In genomic region chr5:155943516-155944407, GRCh38 we compare ENCODE assay signal across 8 cellular contexts.
DNase-seq lines count a peak whose midpoint lies in the region; ATAC-seq lines count a peak whose summit lies in the region.

No MANE protein-coding gene starts in this region.

- H3K27me3 Mint-ChIP-seq in activated CD4-positive, alpha-beta T cell treated with anti-CD3 and anti-CD28 coated beads, Interleukin-2, amount 10 ng/mL, durations not matched to agents 24 days and 14 days: peaks cover 11% of the 10 kb centered on the region

- no peak overlapping the region for H3K4me3 Mint-ChIP-seq in activated CD4-positive, alpha-beta T cell treated with anti-CD3 and anti-CD28 coated beads, Interleukin-2, amount 10 ng/mL, durations not matched to agents 24 days and 14 days

- H3K4me1 ChIP-seq in aorta (ENCODE audit: control insufficient read depth in 1 of 2, insufficient read depth in 2 of 2, low read length in 2 of 2): no peaks in the 10 kb centered on the region

- no peak overlapping the region for H3K4me3 ChIP-seq in aorta (ENCODE audit: low read length in 2 of 2)

- no peaks in the 10 kb centered on the region for H3K36me3 Mint-ChIP-seq in activated CD4-positive, alpha-beta T cell treated with anti-CD3 and anti-CD28 coated beads, Interleukin-2, amount 10 ng/mL, durations not matched to agents 24 days and 14 days (ENCODE audit: low read depth)

- DNase-seq in AG08395 (ENCODE audit: low spot score) (peak; percentile 75), NCI-H1417 (lab: John Stamatoyannopoulos, UW) (peak; percentile 12 to 75 (median 24)), myocyte (ENCODE audit: low read depth) (peak; percentile 34), aorta (peak; percentile 57 to 77)
- peak; percentile 77 for DNase-seq in activated CD4-positive, alpha-beta T cell treated with anti-CD3 and anti-CD28 coated beads, Interleukin-2, amount 10 ng/mL, durations not matched to agents 24 days and 14 days

- ATAC-seq in GM18502 (IDR thresholded peaks at IDR 0.05; ENCODE audit: poor library complexity, unreplicated experiment): peak; percentile 95
- ATAC-seq in HG02798 (IDR thresholded peaks at IDR 0.05; ENCODE audit: poor library complexity, unreplicated experiment): peak; percentile 86
- ATAC-seq in esophagus mucosa: peak; percentile 55
- ATAC-seq in aorta (ENCODE audit: low FRiP score): peak; percentile 77

- no peaks in the 10 kb centered on the region for H3K36me3 ChIP-seq in aorta (ENCODE audit: control insufficient read depth in 1 of 2, insufficient read depth in 2 of 2, low read length in 1 of 2)

- peaks cover 4% of the 10 kb centered on the region for H3K4me1 Mint-ChIP-seq in activated CD4-positive, alpha-beta T cell treated with anti-CD3 and anti-CD28 coated beads, Interleukin-2, amount 10 ng/mL, durations not matched to agents 24 days and 14 days

- H3K27ac Mint-ChIP-seq in activated CD4-positive, alpha-beta T cell treated with anti-CD3 and anti-CD28 coated beads, Interleukin-2, amount 10 ng/mL, durations not matched to agents 24 days and 14 days: no peak overlapping the region

- 21 to 22% methylated on average over 2 of the region's 2 CpGs for WGBS in aorta, 2 donors

- H3K27me3 ChIP-seq in aorta (ENCODE audit: control insufficient read depth in 1 of 2, insufficient read depth in 2 of 2, low read length in 1 of 2): no peaks in the 10 kb centered on the region

- intact Hi-C loops in activated CD4-positive, alpha-beta T cell treated with anti-CD3 and anti-CD28 coated beads, Interleukin-2, amount 10 ng/mL, durations not matched to agents 24 days and 14 days (cut with micrococcal nuclease): loop anchor here (1.0 to 10.0 kb wide), 3 partner anchors 871 to 1189 kb away; no protein-coding TSS in a partner anchor
- intact Hi-C loops in aorta (cut with DNase I): loop anchor here (5.0 to 10.0 kb wide), 5 partner anchors 91 to 879 kb away; partner anchors contain the start of gene SGCD (in 2 of the 2)

- H3K9me3 Mint-ChIP-seq in activated CD4-positive, alpha-beta T cell treated with anti-CD3 and anti-CD28 coated beads, Interleukin-2, amount 10 ng/mL, durations not matched to agents 24 days and 14 days: no peaks in the 10 kb centered on the region

- no peak overlapping the region for H3K27ac ChIP-seq in aorta (ENCODE audit: low read depth in 1 of 2, low read length in 2 of 2)

- H3K9me3 ChIP-seq in aorta (ENCODE audit: control insufficient read depth, low read length): no peaks in the 10 kb centered on the region

Comparison
In these comparisons a context has a peak if more than half of its experiments do, and no peak if none do; other contexts are left out.
1. DNase-seq: peak in every context shown above with its lines; median percentile 77 in activated CD4-positive, alpha-beta T cell treated with anti-CD3 and anti-CD28 coated beads, Interleukin-2, amount 10 ng/mL, durations not matched to agents 24 days and 14 days; 75 in AG08395; 67 in aorta; 34 in myocyte; 24 in NCI-H1417.